In genomic region chr7:79504607-79505389, GRCh38 we compare ENCODE assay signal across 10 cellular contexts. TPM values are rescaled to one million over a fixed set of nuclear protein-coding genes. Genes with fewer than 3 reads are reported as not detected.
DNase-seq lines count a peak whose midpoint lies in the region; ATAC-seq and TF ChIP-seq lines count a peak whose summit lies in the region.
"Had no signal": no experiment of that assay in that cellular context is flagged by ENCODE, and none has a peak within 500 bp of the region (broad histone marks: within the 10 kb centered on the region; RNA-seq: fewer than 3 reads in every experiment).

No MANE protein-coding gene starts in this region.

- no CpG with 5 or more reads among the region's 9 CpGs for WGBS in mesendoderm (ENCODE audit: extremely low coverage, insufficient coverage, low lambda C conversion rate)

- no peak overlapping the region for H4K8ac ChIP-seq in mesendoderm (ENCODE audit: low read depth, low read length)

- H2BK120ac ChIP-seq in mesendoderm (ENCODE audit: low read depth, low read length): peak overlapping the region; percentile 88

- peak overlapping the region; percentile 9 for H2BK15ac ChIP-seq in mesendoderm (replicated peaks; ENCODE audit: low read depth)

- no peak overlapping the region for H3K4me3 ChIP-seq in dorsolateral prefrontal cortex
- H3K4me3 ChIP-seq in mesendoderm (ENCODE audit: low read length): no peak overlapping the region
- H3K4me3 ChIP-seq: tibial artery had no signal

- no peak overlapping the region for H3K9ac ChIP-seq in mesendoderm (ENCODE audit: low read length)

- in situ Hi-C loops in ACHN (cut with HindIII; ENCODE audit: low pct_ligation_motif_present, low pct_unique_long_range_greater_than_20kb, low sequenced_read_pairs): no loop called here

- TF ChIP-seq CTCF in dorsolateral prefrontal cortex (IDR thresholded peaks at IDR 0.05 in 54 of 56, conservative IDR thresholded peaks at IDR 0.05 in 2 of 56; ENCODE audit: low read depth in 1 of 56, partially characterized antibody in 56 of 56): peak in 1 of 56 donors; percentile 22

- H3K4me2 ChIP-seq in mesendoderm (ENCODE audit: low read length): no peak overlapping the region

- no peaks in the 10 kb centered on the region for H3K36me3 ChIP-seq in mesendoderm (ENCODE audit: control insufficient read depth, insufficient read depth, low read length)
- H3K36me3 ChIP-seq: tibial artery had no signal

- H3K4me1 ChIP-seq in mesendoderm (ENCODE audit: control insufficient read depth, low read depth, low read length): peaks cover 2% of the 10 kb centered on the region
- H3K4me1 ChIP-seq: tibial artery had no signal

- DNase-seq in ACHN (peak; percentile 44), LHCN-M2 (ENCODE audit: low read depth) (peak; percentile 42), dorsolateral prefrontal cortex (peak in 3 of 10 donors; percentile 25 to 63 (median 29)), mesendoderm (peak; percentile 93), T1000 (lab: John Stamatoyannopoulos, UW) (no peak), left colon (no peak)
- DNase-seq in activated CD4-positive, alpha-beta T cell treated with anti-CD3 and anti-CD28 coated beads, Interleukin-2, amount 50 U/mL, for 48 hours: no peak
- no peak for DNase-seq in effector CD8-positive, alpha-beta T cell (lab: John Stamatoyannopoulos, UW)
- DNase-seq: activated effector memory CD4-positive, alpha-beta T cell treated with Interleukin-2 at 50 U/mL for 16 hours; tibial artery had no signal

- peak overlapping the region; percentile 51 for H2BK5ac ChIP-seq in mesendoderm (ENCODE audit: low read length)

- H3K18ac ChIP-seq in mesendoderm (ENCODE audit: low read length): peak overlapping the region; percentile 56

- H3K23ac ChIP-seq in mesendoderm (ENCODE audit: low read length): no peak overlapping the region

- H2AK5ac ChIP-seq in mesendoderm (ENCODE audit: low read length): no peak overlapping the region

- intact Hi-C loops in dorsolateral prefrontal cortex (cut with DNase I) (no loop called here), left colon (cut with DNase I, micrococcal nuclease) (no loop called here)

- peak overlapping the region; percentile 81 for H3K56ac ChIP-seq in mesendoderm (ENCODE audit: low read length)

- peak overlapping the region; percentile 59 for H3K4ac ChIP-seq in mesendoderm (ENCODE audit: low read depth, low read length)

- H3K79me2 ChIP-seq in mesendoderm (ENCODE audit: control insufficient read depth, insufficient read depth, low read length): no peaks in the 10 kb centered on the region

- no peak for ATAC-seq in left colon

- peak overlapping the region in 50 of 59 donors; percentile 1 to 90 (median 56) for H3K27ac ChIP-seq in dorsolateral prefrontal cortex
- peak overlapping the region; percentile 82 for H3K27ac ChIP-seq in mesendoderm (ENCODE audit: low read depth, low read length)
- H3K27ac ChIP-seq: tibial artery had no signal

- H3K79me1 ChIP-seq in mesendoderm (ENCODE audit: low read length): no peaks in the 10 kb centered on the region

- H3K27me3 ChIP-seq in dorsolateral prefrontal cortex (no peaks in the 10 kb centered on the region), mesendoderm (ENCODE audit: insufficient read depth, low read length, poor library complexity) (no peaks in the 10 kb centered on the region)
- H3K27me3 ChIP-seq: tibial artery had no signal

- peak overlapping the region; percentile 47 for H4K5ac ChIP-seq in mesendoderm (ENCODE audit: low read length)

RNA-seq across cellular contexts. Expression of gene MAGI2, which starts 51.3 kb away (rescaled TPM):
- total RNA-seq in LHCN-M2 (2014; rRNA removed) (2.4 and 3.6 TPM in 2 replicates), dorsolateral prefrontal cortex (100 to 1,000 TPM; 157 to 311 (median 217) TPM), left colon (1 to 10 TPM; 1.4 to 3.5 TPM)
- 1.6 TPM for polyA plus RNA-seq in LHCN-M2 (2012)
- 8.7 TPM for polyA plus RNA-seq in mesendoderm (2013, experiment 1 of 2)
- polyA plus RNA-seq in mesendoderm (2013, experiment 2 of 2): 8.6 TPM

Comparison
In these comparisons a context has a peak if more than half of its experiments do, and no peak if none do; other contexts are left out.
1. DNase-seq: peak in ACHN (single experiment), LHCN-M2 (single experiment) and mesendoderm (single experiment); none in T1000 (single experiment), activated CD4-positive, alpha-beta T cell treated with anti-CD3 and anti-CD28 coated beads, Interleukin-2, amount 50 U/mL, for 48 hours (0 of 2), effector CD8-positive, alpha-beta T cell (single experiment) and left colon (0 of 2).
2. RNA of gene MAGI2, which starts 51.3 kb away (total RNA-seq): 157 to 311 TPM in dorsolateral prefrontal cortex; 2.4 to 3.6 TPM in LHCN-M2 and 1.4 to 3.5 TPM in left colon; every median in the first group is over 10 times any median in the second.